31 cellular contexts compared by ENCODE assay signal in the genomic region with DNA sequence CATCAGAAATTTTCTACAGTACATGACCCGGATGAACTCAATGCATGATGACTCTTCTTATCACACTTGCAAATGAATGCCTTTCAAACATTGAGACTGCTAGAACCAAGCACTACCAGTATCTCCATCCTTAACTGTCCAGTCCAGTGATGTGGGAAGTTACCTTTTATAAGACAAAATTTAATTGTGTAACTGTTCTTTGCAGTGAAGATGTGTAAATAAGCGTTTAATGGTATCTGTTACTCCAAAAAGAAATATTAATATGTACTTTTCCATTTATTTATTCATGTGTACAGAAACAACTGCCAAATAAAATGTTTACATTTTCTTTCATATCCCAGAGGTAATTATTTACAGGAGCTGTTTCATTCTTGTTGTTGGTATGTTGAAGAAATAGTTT. TPM values are rescaled to one million over a fixed set of nuclear protein-coding genes. Genes with fewer than 3 reads are reported as not detected.
"Had no signal": no experiment of that assay in that cellular context is flagged by ENCODE, and none has a peak within 500 bp of the region (broad histone marks: within the 10 kb centered on the region; RNA-seq: fewer than 3 reads in every experiment).

No MANE protein-coding gene starts in this region.

- H3K4me3 ChIP-seq: neural progenitor cell, ovary, psoas muscle, right lobe of liver, sigmoid colon, smooth muscle cell, spleen, suprapubic skin, testis, tibial artery, transverse colon, upper lobe of right lung, uterus had no signal

- H3K9me3 ChIP-seq: ovary, psoas muscle, right lobe of liver, sigmoid colon, spleen, suprapubic skin, testis, tibial artery, transverse colon, upper lobe of right lung, uterus had no signal

- H3K27ac ChIP-seq: neural progenitor cell, ovary, parathyroid adenoma, psoas muscle, right lobe of liver, sigmoid colon, spleen, suprapubic skin, testis, tibial artery, transverse colon, upper lobe of right lung, uterus had no signal

- DNase-seq: natural killer cell; occipital lobe; ovary; posterior cingulate gyrus; psoas muscle; right cardiac atrium; right lobe of liver; sigmoid colon; spleen; stimulated activated CD4-positive, alpha-beta T cell treated with anti-CD3 and anti-CD28 coated beads, Interleukin-12 subunit alpha, Interleukin-12 subunit beta, amount 100 ng/mL, for 4 hours; stimulated activated CD4-positive, alpha-beta T cell treated with anti-CD3 and anti-CD28 coated beads, Interleukin-1b, Interleukin-23, amount 100 ng/mL, for 48 hours; stimulated activated CD4-positive, alpha-beta T cell treated with anti-CD3 and anti-CD28 coated beads, Interleukin-4, amount 100 ng/mL, for 1 hour; stimulated activated CD4-positive, alpha-beta T cell treated with anti-CD3 and anti-CD28 coated beads, Interleukin-4, amount 100 ng/mL, for 4 hours; stimulated activated CD8-positive, alpha-beta memory T cell treated with anti-CD3 and anti-CD28 coated beads, Interleukin-4, amount 100 ng/mL, for 48 hours; stimulated activated naive CD4-positive, alpha-beta T cell; stimulated activated naive CD8-positive, alpha-beta T cell treated with anti-CD3 and anti-CD28 coated beads, Interleukin-15, amount 100 ng/mL, for 72 hours; stimulated activated naive CD8-positive, alpha-beta T cell treated with anti-CD3 and anti-CD28 coated beads, Interleukin-15, Interleukin-2, amounts not matched to agents 100 U/mL and 50 U/mL, for 24 hours; substantia nigra; testis; tibial artery; transverse colon; upper lobe of right lung; uterus had no signal

- ATAC-seq: natural killer cell; psoas muscle; right cardiac atrium; right lobe of liver; stimulated activated memory B cell treated with anti-CD40 and anti-IgM and Interleukin-4, amounts not matched to agents 10 μg/mL and 1 μg/mL and 100 μg/mL, for 72 hours; stimulated activated naive CD8-positive, alpha-beta T cell treated with anti-CD3 and anti-CD28 coated beads, Interleukin-15, amount 100 ng/mL, for 72 hours; stimulated activated naive CD8-positive, alpha-beta T cell treated with anti-CD3 and anti-CD28 coated beads, Interleukin-15, Interleukin-2, amounts not matched to agents 100 U/mL and 50 U/mL, for 24 hours; upper lobe of right lung had no signal

- H3K4me2 ChIP-seq: neural progenitor cell, smooth muscle cell had no signal

- H3K4me1 ChIP-seq: parathyroid adenoma, psoas muscle, right lobe of liver, spleen, suprapubic skin, testis, tibial artery, transverse colon, upper lobe of right lung, uterus had no signal

- H3K27me3 ChIP-seq: neural progenitor cell, ovary, right lobe of liver, sigmoid colon, testis, tibial artery, transverse colon, upper lobe of right lung, uterus had no signal

RNA-seq across cellular contexts. Expression of gene LGI1, which starts 40.1 kb away (rescaled TPM):
- total RNA-seq: natural killer cell, osteoblast, progenitor cell of endocrine pancreas, renal cortical epithelial cell, spleen, suprapubic skin, upper lobe of right lung had no signal
- polyA plus RNA-seq: smooth muscle cell had no signal
